Comparison of ENCODE assay signal across 29 cellular contexts in the genomic region with DNA sequence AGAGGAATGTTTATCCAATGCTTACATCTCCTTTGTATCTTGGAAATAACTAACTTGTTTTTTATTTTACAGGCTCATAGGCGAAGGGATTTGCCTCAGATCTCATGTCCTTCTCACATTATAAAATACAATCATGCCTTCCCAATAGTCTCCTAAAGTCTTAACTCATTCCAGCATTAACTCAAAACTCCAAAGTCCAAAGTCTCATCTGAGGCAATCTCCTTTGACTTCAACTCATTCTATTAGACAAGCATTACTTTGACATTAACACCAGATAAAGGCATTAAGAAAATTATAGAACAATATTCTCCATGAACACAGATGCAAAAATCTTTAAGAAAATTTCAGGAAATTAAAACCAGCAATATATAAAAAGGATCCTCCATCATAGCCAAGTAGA.
"Had no signal": no experiment of that assay in that cellular context is flagged by ENCODE, and none has a peak within 500 bp of the region (broad histone marks: within the 10 kb centered on the region; RNA-seq: fewer than 3 reads in every experiment).

No MANE protein-coding gene starts in this region.

- H3K27ac ChIP-seq: ascending aorta, breast epithelium, cardiac muscle cell, colonic mucosa had no signal

- H3K27me3 ChIP-seq: ascending aorta, breast epithelium, cardiac muscle cell, colonic mucosa had no signal

- H3K4me3 ChIP-seq: ascending aorta, breast epithelium, cardiac muscle cell, colonic mucosa had no signal

- H3K36me3 ChIP-seq: breast epithelium, colonic mucosa had no signal

- ATAC-seq: activated CD4-positive, alpha-beta T cell treated with anti-CD3 and anti-CD28 coated beads for 36 hours; activated naive CD4-positive, alpha-beta T cell treated with anti-CD3 and anti-CD28 coated beads, Interleukin-2, amount 50 U/mL, for 72 hours; activated T-cell treated with anti-CD3 and anti-CD28 coated beads, Interleukin-2, amount 50 U/mL, for 72 hours; esophagus mucosa; T-helper 17 cell had no signal

- H3K4me1 ChIP-seq: ascending aorta, breast epithelium, colonic mucosa had no signal

- H3K9me3 ChIP-seq: colonic mucosa had no signal

- FAIRE-seq: endometrium, frontal cortex had no signal

- DNase-seq: activated CD4-positive, alpha-beta memory T cell treated with anti-CD3 and anti-CD28 coated beads, Interleukin-2, amount 10 ng/mL, durations not matched to agents 7 days and 5 days; activated CD4-positive, alpha-beta T cell treated with anti-CD3 and anti-CD28 coated beads for 36 hours; activated CD4-positive, alpha-beta T cell treated with anti-CD3 and anti-CD28 coated beads, Interleukin-2, amount 10 ng/mL, durations not matched to agents 24 days and 14 days; activated CD4-positive, CD25-positive, alpha-beta regulatory T cell; activated CD4-positive, CD25-positive, alpha-beta regulatory T cell treated with anti-CD3 and anti-CD28 coated beads, Interleukin-2, amount 50 U/mL, for 72 hours; activated CD8-positive, alpha-beta memory T cell treated with anti-CD3 and anti-CD28 coated beads, Interleukin-2, amount 50 U/mL, for 48 hours; activated gamma-delta T cell; activated naive CD4-positive, alpha-beta T cell; activated naive CD4-positive, alpha-beta T cell treated with anti-CD3 and anti-CD28 coated beads, Interleukin-2, amount 10 ng/mL, durations not matched to agents 7 days and 5 days; activated naive CD8-positive, alpha-beta T cell treated with anti-CD3 and anti-CD28 coated beads, Interleukin-2, amount 10 ng/mL, durations not matched to agents 7 days and 5 days; activated T-cell treated with anti-CD3 and anti-CD28 coated beads for 4 hours; activated T-cell treated with anti-CD3 and anti-CD28 coated beads, Interleukin-2, amount 50 U/mL, for 24 hours; activated T-cell treated with anti-CD3 and anti-CD28 coated beads, Interleukin-2, amount 50 U/mL, for 72 hours; central memory CD4-positive, alpha-beta T cell; cerebellar nuclear complex; colonic mucosa; effector CD8-positive, alpha-beta T cell; foreskin fibroblast; head of caudate nucleus; T-helper 1 cell; T-helper 17 cell; T1000 had no signal
